In the genomic region with DNA sequence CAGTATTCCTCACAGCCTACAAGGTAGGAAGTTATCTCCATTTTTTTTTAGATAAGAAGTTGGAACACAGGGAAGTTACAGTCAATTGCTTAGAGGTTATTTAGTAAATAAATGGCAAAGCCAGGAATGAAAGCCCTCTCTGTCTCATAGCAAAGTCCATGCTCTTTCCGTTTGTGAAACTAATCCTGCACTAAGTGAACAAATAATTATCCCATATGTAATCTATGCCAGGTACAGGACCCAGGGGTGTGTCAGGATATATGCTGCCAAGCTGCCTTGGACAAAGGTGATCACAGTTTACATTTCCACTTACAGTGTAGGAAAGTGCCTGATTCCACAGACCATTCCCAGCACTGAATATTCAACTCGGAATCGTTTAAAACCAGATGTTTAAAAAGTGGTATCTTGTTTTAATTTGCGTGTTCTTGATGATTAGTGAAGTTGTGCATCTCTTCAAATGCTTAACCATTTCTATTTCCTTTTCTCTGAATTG, we compare ENCODE assay signal across 2 cellular contexts.
TF ChIP-seq lines count a peak whose summit lies in the region.

No MANE protein-coding gene starts in this region.

TF ChIP-seq in WTC11, 78 proteins besides CTCF, POLR2A, EP300 and RAD21 (continued from another document):
- TF ChIP-seq RORB (CRISPR knock-in tag; IDR thresholded peaks at IDR 0.05) (no peak), ZNF138 (CRISPR knock-in tag; conservative IDR thresholded peaks at IDR 0.05) (no peak)
- TF ChIP-seq, protein P1, sequence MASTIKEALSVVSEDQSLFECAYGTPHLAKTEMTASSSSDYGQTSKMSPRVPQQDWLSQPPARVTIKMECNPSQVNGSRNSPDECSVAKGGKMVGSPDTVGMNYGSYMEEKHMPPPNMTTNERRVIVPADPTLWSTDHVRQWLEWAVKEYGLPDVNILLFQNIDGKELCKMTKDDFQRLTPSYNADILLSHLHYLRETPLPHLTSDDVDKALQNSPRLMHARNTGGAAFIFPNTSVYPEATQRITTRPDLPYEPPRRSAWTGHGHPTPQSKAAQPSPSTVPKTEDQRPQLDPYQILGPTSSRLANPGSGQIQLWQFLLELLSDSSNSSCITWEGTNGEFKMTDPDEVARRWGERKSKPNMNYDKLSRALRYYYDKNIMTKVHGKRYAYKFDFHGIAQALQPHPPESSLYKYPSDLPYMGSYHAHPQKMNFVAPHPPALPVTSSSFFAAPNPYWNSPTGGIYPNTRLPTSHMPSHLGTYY (CRISPR knock-in tag; IDR thresholded peaks at IDR 0.05): no peak

TF ChIP-seq in liver, 16 proteins besides CTCF, POLR2A, EP300 and RAD21 (continued from another document):
- peak; percentile 93 to 95 for TF ChIP-seq HNF4A (conservative IDR thresholded peaks at IDR 0.05)
- TF ChIP-seq EGR1 (IDR thresholded peaks at IDR 0.05; ENCODE audit: low read depth in 2 of 2): peak in 1 of 2 donors; percentile 91
- TF ChIP-seq GABPA (IDR thresholded peaks at IDR 0.05 in 1 of 2, conservative IDR thresholded peaks at IDR 0.05 in 1 of 2): peak in 1 of 2 donors; percentile 19
- TF ChIP-seq NR2F2 (IDR thresholded peaks at IDR 0.05): no peak
- peak; percentile 98 for TF ChIP-seq MAX (IDR thresholded peaks at IDR 0.05)
- peak; percentile 34 for TF ChIP-seq FOXA1 (IDR thresholded peaks at IDR 0.05)
- peak; percentile 78 for TF ChIP-seq FOXA2 (IDR thresholded peaks at IDR 0.05)
- no peak for TF ChIP-seq ATF3 (IDR thresholded peaks at IDR 0.05)
- TF ChIP-seq, protein P2, sequence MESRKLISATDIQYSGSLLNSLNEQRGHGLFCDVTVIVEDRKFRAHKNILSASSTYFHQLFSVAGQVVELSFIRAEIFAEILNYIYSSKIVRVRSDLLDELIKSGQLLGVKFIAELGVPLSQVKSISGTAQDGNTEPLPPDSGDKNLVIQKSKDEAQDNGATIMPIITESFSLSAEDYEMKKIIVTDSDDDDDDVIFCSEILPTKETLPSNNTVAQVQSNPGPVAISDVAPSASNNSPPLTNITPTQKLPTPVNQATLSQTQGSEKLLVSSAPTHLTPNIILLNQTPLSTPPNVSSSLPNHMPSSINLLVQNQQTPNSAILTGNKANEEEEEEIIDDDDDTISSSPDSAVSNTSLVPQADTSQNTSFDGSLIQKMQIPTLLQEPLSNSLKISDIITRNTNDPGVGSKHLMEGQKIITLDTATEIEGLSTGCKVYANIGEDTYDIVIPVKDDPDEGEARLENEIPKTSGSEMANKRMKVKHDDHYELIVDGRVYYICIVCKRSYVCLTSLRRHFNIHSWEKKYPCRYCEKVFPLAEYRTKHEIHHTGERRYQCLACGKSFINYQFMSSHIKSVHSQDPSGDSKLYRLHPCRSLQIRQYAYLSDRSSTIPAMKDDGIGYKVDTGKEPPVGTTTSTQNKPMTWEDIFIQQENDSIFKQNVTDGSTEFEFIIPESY (IDR thresholded peaks at IDR 0.05): peak; percentile 51
- TF ChIP-seq, protein P3, sequence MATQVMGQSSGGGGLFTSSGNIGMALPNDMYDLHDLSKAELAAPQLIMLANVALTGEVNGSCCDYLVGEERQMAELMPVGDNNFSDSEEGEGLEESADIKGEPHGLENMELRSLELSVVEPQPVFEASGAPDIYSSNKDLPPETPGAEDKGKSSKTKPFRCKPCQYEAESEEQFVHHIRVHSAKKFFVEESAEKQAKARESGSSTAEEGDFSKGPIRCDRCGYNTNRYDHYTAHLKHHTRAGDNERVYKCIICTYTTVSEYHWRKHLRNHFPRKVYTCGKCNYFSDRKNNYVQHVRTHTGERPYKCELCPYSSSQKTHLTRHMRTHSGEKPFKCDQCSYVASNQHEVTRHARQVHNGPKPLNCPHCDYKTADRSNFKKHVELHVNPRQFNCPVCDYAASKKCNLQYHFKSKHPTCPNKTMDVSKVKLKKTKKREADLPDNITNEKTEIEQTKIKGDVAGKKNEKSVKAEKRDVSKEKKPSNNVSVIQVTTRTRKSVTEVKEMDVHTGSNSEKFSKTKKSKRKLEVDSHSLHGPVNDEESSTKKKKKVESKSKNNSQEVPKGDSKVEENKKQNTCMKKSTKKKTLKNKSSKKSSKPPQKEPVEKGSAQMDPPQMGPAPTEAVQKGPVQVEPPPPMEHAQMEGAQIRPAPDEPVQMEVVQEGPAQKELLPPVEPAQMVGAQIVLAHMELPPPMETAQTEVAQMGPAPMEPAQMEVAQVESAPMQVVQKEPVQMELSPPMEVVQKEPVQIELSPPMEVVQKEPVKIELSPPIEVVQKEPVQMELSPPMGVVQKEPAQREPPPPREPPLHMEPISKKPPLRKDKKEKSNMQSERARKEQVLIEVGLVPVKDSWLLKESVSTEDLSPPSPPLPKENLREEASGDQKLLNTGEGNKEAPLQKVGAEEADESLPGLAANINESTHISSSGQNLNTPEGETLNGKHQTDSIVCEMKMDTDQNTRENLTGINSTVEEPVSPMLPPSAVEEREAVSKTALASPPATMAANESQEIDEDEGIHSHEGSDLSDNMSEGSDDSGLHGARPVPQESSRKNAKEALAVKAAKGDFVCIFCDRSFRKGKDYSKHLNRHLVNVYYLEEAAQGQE (IDR thresholded peaks at IDR 0.05): peak; percentile 45
- TF ChIP-seq TAF1 (conservative IDR thresholded peaks at IDR 0.05): no peak
- peak; percentile 87 for TF ChIP-seq SP1 (IDR thresholded peaks at IDR 0.05)
